In genomic region chr12:109130755-109131521, GRCh38 we compare ENCODE assay signal across 11 cellular contexts. TPM values are rescaled to one million over a fixed set of nuclear protein-coding genes. Genes with fewer than 3 reads are reported as not detected.
DNase-seq lines count a peak whose midpoint lies in the region; ATAC-seq and TF ChIP-seq lines count a peak whose summit lies in the region.
"Had no signal": no experiment of that assay in that cellular context is flagged by ENCODE, and none has a peak within 500 bp of the region (broad histone marks: within the 10 kb centered on the region; RNA-seq: fewer than 3 reads in every experiment).

No MANE protein-coding gene starts in this region.

- H3K27me3 Mint-ChIP-seq in endodermal cell (ENCODE audit: insufficient read depth), result peaks cover 1% of the 10 kb centered on the region
- peaks cover 62% of the 10 kb centered on the region for H3K27me3 Mint-ChIP-seq in Calu3 (ENCODE audit: unreplicated experiment)

- no peak overlapping the region for H3K27ac Mint-ChIP-seq in endodermal cell
- H3K27ac Mint-ChIP-seq in Calu3 (ENCODE audit: unreplicated experiment), result no peak overlapping the region
- H3K27ac Mint-ChIP-seq: natural killer cell treated with Interleukin-12 subunit alpha and Interleukin-12 subunit beta and Interleukin-15 and Interleukin-18, amount 100 ng/mL, for 72 hours had no signal

- no peak for TF ChIP-seq CTCF in endodermal cell (conservative IDR thresholded peaks at IDR 0.05)
- TF ChIP-seq CTCF in Calu3 (IDR thresholded peaks at IDR 0.05; ENCODE audit: unreplicated experiment), result no peak

- WGBS in endodermal cell (ENCODE audit: insufficient coverage in 1 of 2, insufficient read length in 1 of 2), 2 experiments, result 75 to 76% methylated on average over 12 to 13 of the region's 13 CpGs

- peak; percentile 51 for DNase-seq in AG08395 (ENCODE audit: low spot score)
- DNase-seq in NCI-H2107 (lab: John Stamatoyannopoulos, UW), result peak; percentile 40
- DNase-seq in endodermal cell, result peak; percentile 73
- no peak for DNase-seq in activated CD4-positive, alpha-beta T cell treated with anti-CD3 and anti-CD28 coated beads for 4 hours
- no peak for DNase-seq in Calu3
- no peak for DNase-seq in NCI-H345 (lab: John Stamatoyannopoulos, UW)
- DNase-seq: AML-193; central memory CD4-positive, alpha-beta T cell had no signal

- CTCF ChIA-PET in Calu3 (lab: Charles Lee), result interaction anchor here (0.8 kb wide), 1 partner anchor 19 kb away, joined by 3 read pairs; no protein-coding TSS in a partner anchor

- intact Hi-C loops in Calu3 (cut with micrococcal nuclease; ENCODE audit: unreplicated experiment), result no loop called here

- ATAC-seq in HG02970 (IDR thresholded peaks at IDR 0.05; ENCODE audit: low FRiP score, unreplicated experiment), result no peak

- H3K4me3 ChIP-seq in endodermal cell (ENCODE audit: low read length) (no peak overlapping the region), muscle layer of colon (ENCODE audit: low read depth in 1 of 2, low read length in 2 of 2) (peak overlapping the region in 1 of 2 donors; percentile 26)

- H3K27ac ChIP-seq in endodermal cell (ENCODE audit: low read depth, low read length), result no peak overlapping the region
- peak overlapping the region; percentile 77 for H3K27ac ChIP-seq in muscle layer of colon (ENCODE audit: low read depth, low read length)

- H3K4me1 Mint-ChIP-seq in endodermal cell, result peaks cover 1% of the 10 kb centered on the region
- no peaks in the 10 kb centered on the region for H3K4me1 Mint-ChIP-seq in Calu3 (ENCODE audit: low read depth, unreplicated experiment)

- H3K27me3 ChIP-seq in endodermal cell (ENCODE audit: control insufficient read depth, insufficient read depth, low read length, poor library complexity, severe bottlenecking) (no peaks in the 10 kb centered on the region), muscle layer of colon (ENCODE audit: control insufficient read depth in 1 of 2, insufficient read depth in 2 of 2, low read length in 2 of 2) (no peaks in the 10 kb centered on the region)

- no peaks in the 10 kb centered on the region for H3K36me3 ChIP-seq in endodermal cell (ENCODE audit: control insufficient read depth, insufficient read depth, low read length)
- no peaks in the 10 kb centered on the region for H3K36me3 ChIP-seq in muscle layer of colon (ENCODE audit: insufficient read depth, low read length)

- H3K9me3 Mint-ChIP-seq in endodermal cell (peaks cover 4% of the 10 kb centered on the region), Calu3 (ENCODE audit: low read depth, unreplicated experiment) (peaks cover 2% of the 10 kb centered on the region)
- H3K9me3 Mint-ChIP-seq: natural killer cell treated with Interleukin-12 subunit alpha and Interleukin-12 subunit beta and Interleukin-15 and Interleukin-18, amount 100 ng/mL, for 72 hours had no signal

- peaks cover under 1% of the 10 kb centered on the region for H3K9me3 ChIP-seq in endodermal cell (ENCODE audit: control insufficient read depth, low read length)
- H3K9me3 ChIP-seq in muscle layer of colon (ENCODE audit: low read length), result no peaks in the 10 kb centered on the region

- no TSS peak for BruUV-seq in Calu3 (replicated peaks; lab: Mats Ljungman, UMichigan)

- H3K4me1 ChIP-seq in endodermal cell (ENCODE audit: control insufficient read depth, insufficient read depth, low read length), result no peaks in the 10 kb centered on the region
- H3K4me1 ChIP-seq in muscle layer of colon (ENCODE audit: insufficient read depth, low read length), result peaks cover 42% of the 10 kb centered on the region

- H3K36me3 Mint-ChIP-seq in endodermal cell (ENCODE audit: low read depth) (peaks cover 2% of the 10 kb centered on the region), Calu3 (ENCODE audit: insufficient read depth, unreplicated experiment) (no peaks in the 10 kb centered on the region)
- H3K36me3 Mint-ChIP-seq: natural killer cell treated with Interleukin-12 subunit alpha and Interleukin-12 subunit beta and Interleukin-15 and Interleukin-18, amount 100 ng/mL, for 72 hours had no signal

- H3K4me3 Mint-ChIP-seq in endodermal cell (no peak overlapping the region), Calu3 (ENCODE audit: low read depth, unreplicated experiment) (no peak overlapping the region)
- H3K4me3 Mint-ChIP-seq: natural killer cell treated with Interleukin-12 subunit alpha and Interleukin-12 subunit beta and Interleukin-15 and Interleukin-18, amount 100 ng/mL, for 72 hours had no signal

- H3K9ac ChIP-seq in endodermal cell (ENCODE audit: extremely low read depth, low read length, poor library complexity, severe bottlenecking) (no peak overlapping the region), muscle layer of colon (ENCODE audit: low read length) (no peak overlapping the region)

RNA-seq across cellular contexts. Expression of gene ACACB, which starts 14.6 kb away (rescaled TPM):
- total RNA-seq in endodermal cell (10 to 100 TPM in 1 of 2 donors, 1 to 10 TPM in 1; 6.8 to 12.7 TPM), Calu3 (2022) (6.2 and 6.8 TPM in 2 replicates)
- 5.9 TPM for polyA plus RNA-seq in endodermal cell (2013, experiment 1 of 2)
- 7.0 TPM for polyA plus RNA-seq in endodermal cell (2013, experiment 2 of 2)

RNA-seq across cellular contexts. Expression of gene UNG, which starts 33.5 kb away (rescaled TPM):
- total RNA-seq in endodermal cell (100 to 1,000 TPM; 104 to 114 TPM), Calu3 (2022) (77.7 and 79.2 TPM in 2 replicates)
- polyA plus RNA-seq in endodermal cell (2013, experiment 1 of 2), result 67.7 TPM
- 59.8 TPM for polyA plus RNA-seq in endodermal cell (2013, experiment 2 of 2)

RNA-seq across cellular contexts. Expression of gene ALKBH2, which starts 37.7 kb away (rescaled TPM):
- total RNA-seq in endodermal cell (10 to 100 TPM; 10.5 to 23.3 TPM), Calu3 (2022) (43.1 and 43.2 TPM in 2 replicates)
- polyA plus RNA-seq in endodermal cell (2013, experiment 1 of 2), result 31.7 TPM
- polyA plus RNA-seq in endodermal cell (2013, experiment 2 of 2), result 23.8 TPM

Comparison
In these comparisons a context has a peak if more than half of its experiments do, and no peak if none do; other contexts are left out.
1. DNase-seq: peak in AG08395 (single experiment), NCI-H2107 (single experiment) and endodermal cell (single experiment); none in activated CD4-positive, alpha-beta T cell treated with anti-CD3 and anti-CD28 coated beads for 4 hours (0 of 2), Calu3 (single experiment) and NCI-H345 (single experiment).